ENCODE assay signal across 19 cellular contexts in the genomic region with DNA sequence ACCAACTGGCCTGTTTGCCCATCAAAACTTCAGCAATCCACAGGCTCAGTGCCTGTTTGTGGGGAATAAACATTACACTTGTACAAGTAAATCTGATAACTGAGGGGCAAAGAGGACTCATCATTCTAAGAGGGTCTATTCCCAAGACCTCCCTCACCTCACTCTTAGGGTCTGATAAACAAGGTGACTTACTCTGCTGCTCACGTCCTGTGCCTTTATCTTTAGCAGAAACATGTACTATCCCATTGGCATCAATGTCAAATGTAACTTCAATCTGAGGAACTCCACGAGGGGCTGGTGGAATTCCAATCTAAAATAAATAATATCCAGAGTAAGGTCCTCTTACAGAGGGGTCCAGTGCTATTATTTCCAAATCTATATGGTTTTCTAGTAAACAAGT.
"Had no signal": no experiment of that assay in that cellular context is flagged by ENCODE, and none has a peak within 500 bp of the region (broad histone marks: within the 10 kb centered on the region; RNA-seq: fewer than 3 reads in every experiment).

No MANE protein-coding gene starts in this region.

- H3K27ac ChIP-seq: colonic mucosa, foreskin keratinocyte, hepatocyte, left ventricle myocardium inferior, right atrium auricular region had no signal

- ATAC-seq: foreskin keratinocyte, left cardiac atrium had no signal

- H3K4me1 ChIP-seq: colonic mucosa, foreskin keratinocyte, right atrium auricular region had no signal

- H3K27me3 ChIP-seq: colonic mucosa, foreskin keratinocyte, hepatocyte, right atrium auricular region had no signal

- H3K9me3 ChIP-seq: colonic mucosa, left ventricle myocardium inferior, right atrium auricular region had no signal

- H3K4me1 Mint-ChIP-seq: endodermal cell, neural crest cell had no signal

- DNase-seq: colonic mucosa; effector CD4-positive, alpha-beta T cell; endodermal cell; erythroblast; foreskin keratinocyte; kidney; left cardiac atrium; left ventricle myocardium inferior; mesendoderm; naive B cell; posterior cingulate gyrus; small intestine; stimulated activated CD4-positive, alpha-beta T cell treated with anti-CD3 and anti-CD28 coated beads, Interleukin-2, amount 100 ng/mL, for 48 hours; stimulated activated naive CD4-positive, alpha-beta T cell treated with Interleukin-2 at 50 U/mL for 16 hours; trophoblast cell had no signal

- H3K4me3 ChIP-seq: colonic mucosa, hepatocyte, left ventricle myocardium inferior, lung, right atrium auricular region had no signal

- H3K27ac Mint-ChIP-seq: endodermal cell had no signal

- H3K4me3 Mint-ChIP-seq: endodermal cell, naive B cell, neural crest cell had no signal

- H3K27me3 Mint-ChIP-seq: naive B cell had no signal

- H3K9me3 Mint-ChIP-seq: endodermal cell, naive B cell, neural crest cell had no signal
